1 cellular context compared by ENCODE assay signal in the genomic region with DNA sequence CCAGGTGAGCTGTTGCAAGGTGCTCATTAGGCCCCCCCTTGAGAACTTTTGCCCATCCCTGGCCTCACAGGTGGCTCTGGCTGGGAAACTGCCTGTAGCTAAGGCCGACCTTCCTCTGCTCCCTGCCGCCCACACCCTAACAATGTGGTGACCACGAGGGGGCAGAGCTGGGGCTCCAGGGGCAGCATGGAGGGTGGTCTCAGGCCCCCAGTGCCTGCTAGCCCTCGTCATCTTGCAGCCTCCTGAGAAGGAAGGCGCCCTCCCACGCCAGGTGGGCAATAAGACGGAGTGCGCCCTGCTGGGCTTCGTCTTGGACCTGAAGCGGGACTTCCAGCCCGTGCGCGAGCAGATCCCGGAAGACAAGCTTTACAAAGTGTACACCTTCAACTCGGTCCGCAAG.
TF ChIP-seq lines count a peak whose summit lies in the region.

No MANE protein-coding gene starts in this region.

TF ChIP-seq in K562, 482 proteins besides CTCF, POLR2A, EP300 and RAD21:
- TF ChIP-seq TCF7 (IDR thresholded peaks at IDR 0.05; ENCODE audit: borderline replicate concordance) (no peak), TGIF2 (CRISPR knock-in tag; IDR thresholded peaks at IDR 0.05) (no peak), YBX1 (IDR thresholded peaks at IDR 0.05) (no peak), SMAD2 (IDR thresholded peaks at IDR 0.05; ENCODE audit: low read depth, low read length) (no peak), ZNF583 (CRISPR knock-in tag; IDR thresholded peaks at IDR 0.05) (no peak), POLR2H (tag; IDR thresholded peaks at IDR 0.05; ENCODE audit: low read depth) (no peak), ZBTB7A (IDR thresholded peaks at IDR 0.05; ENCODE audit: borderline replicate concordance, control insufficient read depth, low read depth, low read length) (no peak; the same call in 1 of the 2 replicates), TAF15 (IDR thresholded peaks at IDR 0.05; ENCODE audit: low read depth, low read length) (no peak), L3MBTL2 (IDR thresholded peaks at IDR 0.05) (peak; percentile 29; the same call in 1 of the 2 replicates), ZNF445 (CRISPR knock-in tag; IDR thresholded peaks at IDR 0.05; ENCODE audit: low read depth) (no peak), NCOA6 (IDR thresholded peaks at IDR 0.05) (no peak), CREBBP (IDR thresholded peaks at IDR 0.05; ENCODE audit: low read depth, low read length) (no peak), EGR1 (conservative IDR thresholded peaks at IDR 0.05) (peak; percentile 32), GATAD2B (IDR thresholded peaks at IDR 0.05; ENCODE audit: borderline replicate concordance) (no peak)
- TF ChIP-seq, protein P1, sequence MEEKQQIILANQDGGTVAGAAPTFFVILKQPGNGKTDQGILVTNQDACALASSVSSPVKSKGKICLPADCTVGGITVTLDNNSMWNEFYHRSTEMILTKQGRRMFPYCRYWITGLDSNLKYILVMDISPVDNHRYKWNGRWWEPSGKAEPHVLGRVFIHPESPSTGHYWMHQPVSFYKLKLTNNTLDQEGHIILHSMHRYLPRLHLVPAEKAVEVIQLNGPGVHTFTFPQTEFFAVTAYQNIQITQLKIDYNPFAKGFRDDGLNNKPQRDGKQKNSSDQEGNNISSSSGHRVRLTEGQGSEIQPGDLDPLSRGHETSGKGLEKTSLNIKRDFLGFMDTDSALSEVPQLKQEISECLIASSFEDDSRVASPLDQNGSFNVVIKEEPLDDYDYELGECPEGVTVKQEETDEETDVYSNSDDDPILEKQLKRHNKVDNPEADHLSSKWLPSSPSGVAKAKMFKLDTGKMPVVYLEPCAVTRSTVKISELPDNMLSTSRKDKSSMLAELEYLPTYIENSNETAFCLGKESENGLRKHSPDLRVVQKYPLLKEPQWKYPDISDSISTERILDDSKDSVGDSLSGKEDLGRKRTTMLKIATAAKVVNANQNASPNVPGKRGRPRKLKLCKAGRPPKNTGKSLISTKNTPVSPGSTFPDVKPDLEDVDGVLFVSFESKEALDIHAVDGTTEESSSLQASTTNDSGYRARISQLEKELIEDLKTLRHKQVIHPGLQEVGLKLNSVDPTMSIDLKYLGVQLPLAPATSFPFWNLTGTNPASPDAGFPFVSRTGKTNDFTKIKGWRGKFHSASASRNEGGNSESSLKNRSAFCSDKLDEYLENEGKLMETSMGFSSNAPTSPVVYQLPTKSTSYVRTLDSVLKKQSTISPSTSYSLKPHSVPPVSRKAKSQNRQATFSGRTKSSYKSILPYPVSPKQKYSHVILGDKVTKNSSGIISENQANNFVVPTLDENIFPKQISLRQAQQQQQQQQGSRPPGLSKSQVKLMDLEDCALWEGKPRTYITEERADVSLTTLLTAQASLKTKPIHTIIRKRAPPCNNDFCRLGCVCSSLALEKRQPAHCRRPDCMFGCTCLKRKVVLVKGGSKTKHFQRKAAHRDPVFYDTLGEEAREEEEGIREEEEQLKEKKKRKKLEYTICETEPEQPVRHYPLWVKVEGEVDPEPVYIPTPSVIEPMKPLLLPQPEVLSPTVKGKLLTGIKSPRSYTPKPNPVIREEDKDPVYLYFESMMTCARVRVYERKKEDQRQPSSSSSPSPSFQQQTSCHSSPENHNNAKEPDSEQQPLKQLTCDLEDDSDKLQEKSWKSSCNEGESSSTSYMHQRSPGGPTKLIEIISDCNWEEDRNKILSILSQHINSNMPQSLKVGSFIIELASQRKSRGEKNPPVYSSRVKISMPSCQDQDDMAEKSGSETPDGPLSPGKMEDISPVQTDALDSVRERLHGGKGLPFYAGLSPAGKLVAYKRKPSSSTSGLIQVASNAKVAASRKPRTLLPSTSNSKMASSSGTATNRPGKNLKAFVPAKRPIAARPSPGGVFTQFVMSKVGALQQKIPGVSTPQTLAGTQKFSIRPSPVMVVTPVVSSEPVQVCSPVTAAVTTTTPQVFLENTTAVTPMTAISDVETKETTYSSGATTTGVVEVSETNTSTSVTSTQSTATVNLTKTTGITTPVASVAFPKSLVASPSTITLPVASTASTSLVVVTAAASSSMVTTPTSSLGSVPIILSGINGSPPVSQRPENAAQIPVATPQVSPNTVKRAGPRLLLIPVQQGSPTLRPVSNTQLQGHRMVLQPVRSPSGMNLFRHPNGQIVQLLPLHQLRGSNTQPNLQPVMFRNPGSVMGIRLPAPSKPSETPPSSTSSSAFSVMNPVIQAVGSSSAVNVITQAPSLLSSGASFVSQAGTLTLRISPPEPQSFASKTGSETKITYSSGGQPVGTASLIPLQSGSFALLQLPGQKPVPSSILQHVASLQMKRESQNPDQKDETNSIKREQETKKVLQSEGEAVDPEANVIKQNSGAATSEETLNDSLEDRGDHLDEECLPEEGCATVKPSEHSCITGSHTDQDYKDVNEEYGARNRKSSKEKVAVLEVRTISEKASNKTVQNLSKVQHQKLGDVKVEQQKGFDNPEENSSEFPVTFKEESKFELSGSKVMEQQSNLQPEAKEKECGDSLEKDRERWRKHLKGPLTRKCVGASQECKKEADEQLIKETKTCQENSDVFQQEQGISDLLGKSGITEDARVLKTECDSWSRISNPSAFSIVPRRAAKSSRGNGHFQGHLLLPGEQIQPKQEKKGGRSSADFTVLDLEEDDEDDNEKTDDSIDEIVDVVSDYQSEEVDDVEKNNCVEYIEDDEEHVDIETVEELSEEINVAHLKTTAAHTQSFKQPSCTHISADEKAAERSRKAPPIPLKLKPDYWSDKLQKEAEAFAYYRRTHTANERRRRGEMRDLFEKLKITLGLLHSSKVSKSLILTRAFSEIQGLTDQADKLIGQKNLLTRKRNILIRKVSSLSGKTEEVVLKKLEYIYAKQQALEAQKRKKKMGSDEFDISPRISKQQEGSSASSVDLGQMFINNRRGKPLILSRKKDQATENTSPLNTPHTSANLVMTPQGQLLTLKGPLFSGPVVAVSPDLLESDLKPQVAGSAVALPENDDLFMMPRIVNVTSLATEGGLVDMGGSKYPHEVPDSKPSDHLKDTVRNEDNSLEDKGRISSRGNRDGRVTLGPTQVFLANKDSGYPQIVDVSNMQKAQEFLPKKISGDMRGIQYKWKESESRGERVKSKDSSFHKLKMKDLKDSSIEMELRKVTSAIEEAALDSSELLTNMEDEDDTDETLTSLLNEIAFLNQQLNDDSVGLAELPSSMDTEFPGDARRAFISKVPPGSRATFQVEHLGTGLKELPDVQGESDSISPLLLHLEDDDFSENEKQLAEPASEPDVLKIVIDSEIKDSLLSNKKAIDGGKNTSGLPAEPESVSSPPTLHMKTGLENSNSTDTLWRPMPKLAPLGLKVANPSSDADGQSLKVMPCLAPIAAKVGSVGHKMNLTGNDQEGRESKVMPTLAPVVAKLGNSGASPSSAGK (IDR thresholded peaks at IDR 0.05) = peak; percentile 20; the same call in 1 of the 2 replicates
